ENCODE assay signal across 2 cellular contexts in the genomic region with DNA sequence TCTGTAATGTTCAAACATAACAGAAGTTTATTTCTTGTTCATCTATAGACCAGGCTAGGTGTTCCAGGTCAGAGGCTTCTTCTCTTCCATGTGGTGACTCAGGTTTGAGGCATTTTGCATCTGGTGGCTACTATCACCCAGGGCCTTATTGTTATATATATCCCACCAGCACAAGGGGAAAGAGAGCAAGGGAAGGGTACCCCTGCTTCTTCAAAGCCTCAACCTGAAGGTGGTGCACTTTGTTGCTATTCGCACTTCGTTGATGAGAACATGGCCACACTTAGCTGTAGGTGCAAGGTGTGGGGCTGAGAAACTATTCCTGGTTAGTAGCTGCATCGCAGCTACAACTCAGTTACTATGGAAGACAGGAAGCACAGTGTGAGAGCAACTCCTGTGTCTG.
TF ChIP-seq lines count a peak whose summit lies in the region.

No MANE protein-coding gene starts in this region.

TF ChIP-seq in GM23338, 12 proteins besides CTCF, POLR2A, EP300 and RAD21 (continued from another document):
- no peak for TF ChIP-seq ZNF462 (CRISPR knock-in tag; IDR thresholded peaks at IDR 0.05)
- TF ChIP-seq ZNF331 (CRISPR knock-in tag; IDR thresholded peaks at IDR 0.05; ENCODE audit: low read depth), result no peak
- TF ChIP-seq EZH2phosphoT487 (IDR thresholded peaks at IDR 0.05; ENCODE audit: unreplicated experiment), result no peak
- no peak for TF ChIP-seq STAT1 (IDR thresholded peaks at IDR 0.05; ENCODE audit: unreplicated experiment)
- no peak for TF ChIP-seq CREB1 (CRISPR knock-in tag; IDR thresholded peaks at IDR 0.05; ENCODE audit: low read depth)
- no peak for TF ChIP-seq NANOG (IDR thresholded peaks at IDR 0.05; ENCODE audit: borderline replicate concordance)
- no peak for TF ChIP-seq REST (IDR thresholded peaks at IDR 0.05; ENCODE audit: unreplicated experiment)
- TF ChIP-seq JUNB (IDR thresholded peaks at IDR 0.05; ENCODE audit: unreplicated experiment), result no peak

TF ChIP-seq in HEK293T, 16 proteins besides CTCF, POLR2A, EP300 and RAD21 (continued from another document):
- TF ChIP-seq FOXM1 (IDR thresholded peaks at IDR 0.05; ENCODE audit: borderline replicate concordance) (no peak), SUZ12 (IDR thresholded peaks at IDR 0.05) (no peak), ARNT (IDR thresholded peaks at IDR 0.05) (no peak), ELF4 (IDR thresholded peaks at IDR 0.05) (no peak), HDGF (IDR thresholded peaks at IDR 0.05; ENCODE audit: borderline replicate concordance) (no peak), SP1 (IDR thresholded peaks at IDR 0.05) (no peak), FOXK2 (IDR thresholded peaks at IDR 0.05) (no peak), ZNF384 (IDR thresholded peaks at IDR 0.05) (no peak), LEF1 (IDR thresholded peaks at IDR 0.05; ENCODE audit: borderline replicate concordance) (no peak), L3MBTL2 (conservative IDR thresholded peaks at IDR 0.05) (no peak), FOXA1 (IDR thresholded peaks at IDR 0.05) (no peak)
